Comparison of ENCODE assay signal across 1 cellular context in genomic region chr6:46128476-46128875, GRCh38.
TF ChIP-seq lines count a peak whose summit lies in the region.

No MANE protein-coding gene starts in this region.

TF ChIP-seq in HCT116, 20 proteins besides CTCF, POLR2A, EP300 and RAD21 (continued from another document):
- TF ChIP-seq YY1 (IDR thresholded peaks at IDR 0.05; ENCODE audit: extremely low read depth, insufficient replicate concordance, low read depth, low read length) (no peak), EZH2 (IDR thresholded peaks at IDR 0.05) (no peak), SP1 (IDR thresholded peaks at IDR 0.05; ENCODE audit: low read depth) (no peak), FOSL1 (IDR thresholded peaks at IDR 0.05; ENCODE audit: low read depth) (no peak), CEBPB (IDR thresholded peaks at IDR 0.05; ENCODE audit: low read depth) (no peak)
- TF ChIP-seq, protein P1, sequence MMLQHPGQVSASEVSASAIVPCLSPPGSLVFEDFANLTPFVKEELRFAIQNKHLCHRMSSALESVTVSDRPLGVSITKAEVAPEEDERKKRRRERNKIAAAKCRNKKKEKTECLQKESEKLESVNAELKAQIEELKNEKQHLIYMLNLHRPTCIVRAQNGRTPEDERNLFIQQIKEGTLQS (IDR thresholded peaks at IDR 0.05): no peak
- TF ChIP-seq, protein P2, sequence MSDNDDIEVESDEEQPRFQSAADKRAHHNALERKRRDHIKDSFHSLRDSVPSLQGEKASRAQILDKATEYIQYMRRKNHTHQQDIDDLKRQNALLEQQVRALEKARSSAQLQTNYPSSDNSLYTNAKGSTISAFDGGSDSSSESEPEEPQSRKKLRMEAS (IDR thresholded peaks at IDR 0.05): no peak
